30 cellular contexts compared by ENCODE assay signal in the genomic region with DNA sequence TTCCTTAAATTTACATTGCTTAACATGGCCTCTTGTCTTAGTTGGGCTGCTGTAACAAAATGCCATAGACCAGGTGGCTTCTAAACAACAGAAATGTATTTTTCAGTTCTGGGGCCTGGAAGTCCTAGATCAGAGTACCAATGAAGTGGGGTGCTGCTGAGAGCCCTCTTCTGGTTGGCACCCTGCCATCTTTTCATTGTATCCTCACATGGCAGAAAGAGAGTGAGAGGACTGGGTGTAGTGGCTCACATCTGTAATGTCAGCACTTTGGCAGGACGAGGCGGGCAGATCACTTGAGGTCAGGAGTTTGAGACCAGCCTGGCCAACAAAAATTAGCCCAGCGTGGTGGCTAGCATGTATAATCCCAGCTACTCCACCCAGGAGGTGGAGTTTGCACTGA. TPM values are rescaled to one million over a fixed set of nuclear protein-coding genes. Genes with fewer than 3 reads are reported as not detected.
"Had no signal": no experiment of that assay in that cellular context is flagged by ENCODE, and none has a peak within 500 bp of the region (broad histone marks: within the 10 kb centered on the region; RNA-seq: fewer than 3 reads in every experiment).

No MANE protein-coding gene starts in this region.

- DNase-seq: activated CD4-positive, alpha-beta memory T cell treated with anti-CD3 and anti-CD28 coated beads, Interleukin-2, amount 10 ng/mL, durations not matched to agents 7 days and 5 days; activated CD4-positive, alpha-beta T cell treated with anti-CD3 and anti-CD28 coated beads for 1 hour; activated CD4-positive, alpha-beta T cell treated with anti-CD3 and anti-CD28 coated beads for 48 hours; activated CD4-positive, CD25-positive, alpha-beta regulatory T cell; activated CD8-positive, alpha-beta memory T cell treated with anti-CD3 and anti-CD28 coated beads for 24 hours; activated CD8-positive, alpha-beta memory T cell treated with anti-CD3 and anti-CD28 coated beads, Interleukin-2, amount 10 ng/mL, durations not matched to agents 7 days and 5 days; activated CD8-positive, alpha-beta memory T cell treated with anti-CD3 and anti-CD28 coated beads, Interleukin-2, amount 50 U/mL, for 48 hours; activated effector memory CD4-positive, alpha-beta T cell treated with Interleukin-2 at 50 U/mL for 16 hours; activated naive CD4-positive, alpha-beta T cell treated with anti-CD3 and anti-CD28 coated beads, Interleukin-2, amount 10 ng/mL, durations not matched to agents 7 days and 5 days; activated naive CD8-positive, alpha-beta T cell treated with anti-CD3 and anti-CD28 coated beads, Interleukin-2, amount 50 U/mL, for 24 hours; activated T-cell treated with anti-CD3 and anti-CD28 coated beads, Interleukin-2, amount 50 U/mL, for 48 hours; caudate nucleus; cerebellar nuclear complex; NCI-H1105; NCI-H1436; NCI-H1694; NCI-H2029; NCI-H2107; NCI-H446 treated with DMSO at 0.1 percent for 48 hours; NCI-H524; OCI-M1; SHP77; T1000; WERI-Rb-1 had no signal

- FAIRE-seq: bronchial epithelial cell had no signal

- H3K27ac ChIP-seq: SJCRH30, SK-N-MC, WERI-Rb-1 had no signal

- H3K27me3 ChIP-seq: SJCRH30 had no signal

- H3K9me3 ChIP-seq: SJCRH30 had no signal

- H3K4me3 ChIP-seq: SJCRH30, SK-N-MC had no signal

- H3K36me3 ChIP-seq: SJCRH30, WERI-Rb-1 had no signal

- ATAC-seq: activated CD8-positive, alpha-beta memory T cell treated with anti-CD3 and anti-CD28 coated beads, Interleukin-2, amount 10 ng/mL, durations not matched to agents 7 days and 5 days; activated naive CD8-positive, alpha-beta T cell treated with anti-CD3 and anti-CD28 coated beads, Interleukin-2, amount 50 U/mL, for 24 hours had no signal

- H3K4me1 ChIP-seq: SJCRH30 had no signal

RNA-seq across cellular contexts. Expression of gene KLB, which starts 12.0 kb away (rescaled TPM):
- total RNA-seq: activated CD4-positive, alpha-beta memory T cell treated with anti-CD3 and anti-CD28 coated beads, Interleukin-2, amount 10 ng/mL, durations not matched to agents 7 days and 5 days; activated CD8-positive, alpha-beta memory T cell treated with anti-CD3 and anti-CD28 coated beads, Interleukin-2, amount 10 ng/mL, durations not matched to agents 7 days and 5 days; M059J; T-helper 1 cell treated with Interleukin-12 subunit alpha and Interleukin-12 subunit beta and Interleukin-4 antibody, amounts not matched to agents 30 ng/mL and 1 ng/mL, for 36 hours; T-helper 2 cell treated with Interferon-gamma antibody and Interleukin-4, amounts not matched to agents 100 ng/mL and 5 ng/mL, for 36 hours had no signal
